12 cellular contexts compared by ENCODE assay signal in genomic region chr1:93625582-93626327, GRCh38. TPM values are rescaled to one million over a fixed set of nuclear protein-coding genes. Genes with fewer than 3 reads are reported as not detected.
A peak's percentile ranks its signal among the peaks of the same experiment; 100 is the strongest.
DNase-seq lines count a peak whose midpoint lies in the region; ATAC-seq, FAIRE-seq and TF ChIP-seq lines count a peak whose summit lies in the region.
"Had no signal": no experiment of that assay in that cellular context is flagged by ENCODE, and none has a peak within 500 bp of the region (broad histone marks: within the 10 kb centered on the region; RNA-seq: fewer than 3 reads in every experiment).

No MANE protein-coding gene starts in this region.

- POLR2A ChIA-PET in A549 (lab: Yijun Ruan, JAX) (no interaction called here), IMR-90 (lab: Charles Lee; ENCODE audit: unreplicated experiment) (no interaction called here)
- POLR2A ChIA-PET in naive thymus-derived CD8-positive, alpha-beta T cell (lab: Charles Lee) = no interaction called here

- no peak for TF ChIP-seq CTCF in A549 (IDR thresholded peaks at IDR 0.05)
- TF ChIP-seq CTCF in IMR-90 (conservative IDR thresholded peaks at IDR 0.05; ENCODE audit: low read depth, low read length) = no peak

- H3K9me3 ChIP-seq in A549 (no peaks in the 10 kb centered on the region), IMR-90 (ENCODE audit: control insufficient read depth, insufficient read depth, low read length) (no peaks in the 10 kb centered on the region), right cardiac atrium (ENCODE audit: control insufficient read depth, low read length) (no peaks in the 10 kb centered on the region)

- no peak overlapping the region for H2AK9ac ChIP-seq in IMR-90 (replicated peaks; ENCODE audit: low read depth, low read length, poor library complexity)

- no peak overlapping the region for H3K9ac ChIP-seq in IMR-90 (ENCODE audit: low read depth, low read length)

- H3K4me3 Mint-ChIP-seq in naive thymus-derived CD8-positive, alpha-beta T cell = no peak overlapping the region

- FAIRE-seq in A549 (lab: Jason Lieb, UNC) = no peak

- H3K4ac ChIP-seq in IMR-90 (ENCODE audit: low read depth, low read length) = peak overlapping the region; percentile 38; the same call in 1 of the 2 replicates

- TF ChIP-seq POLR2A in A549 (IDR thresholded peaks at IDR 0.05; ENCODE audit: low read length) = no peak
- no peak for TF ChIP-seq POLR2A in IMR-90 (IDR thresholded peaks at IDR 0.05; ENCODE audit: low read depth, low read length)

- H2BK5ac ChIP-seq in IMR-90 (ENCODE audit: low read depth, low read length, poor library complexity, severe bottlenecking) = peak overlapping the region; percentile 1

- no peaks in the 10 kb centered on the region for H3K9me3 Mint-ChIP-seq in naive thymus-derived CD8-positive, alpha-beta T cell

- H3K4me2 ChIP-seq in A549 (peak overlapping the region; percentile 18; the same call in 1 of the 3 replicates), IMR-90 (ENCODE audit: low read depth, low read length) (peak overlapping the region; percentile 6; the same call in 1 of the 2 replicates)

- DNase-seq in A549 (ENCODE audit: low read depth in 1 of 2, low spot score in 1 of 2) (no peak), IMR-90 (peak; percentile 93), astrocyte of the hippocampus (ENCODE audit: low read depth, low spot score) (peak; percentile 94), right cardiac atrium (peak in 2 of 3 donors; percentile 44 to 70), posterior cingulate gyrus (no peak), NCI-H2081 treated with DMSO at 0.1 percent for 48 hours (lab: John Stamatoyannopoulos, UW) (no peak)
- DNase-seq in naive thymus-derived CD8-positive, alpha-beta T cell = no peak
- DNase-seq: ACHN; stimulated activated naive CD8-positive, alpha-beta T cell treated with anti-CD3 and anti-CD28 coated beads, Interleukin-15, Interleukin-2, amounts not matched to agents 100 U/mL and 50 U/mL, for 24 hours had no signal

- ATAC-seq in A549 (no peak; a peak in 1 of 6 replicates), IMR-90 (ENCODE audit: low read depth) (peak; percentile 35), right cardiac atrium (peak; percentile 79 to 84), HG02798 (IDR thresholded peaks at IDR 0.05; ENCODE audit: poor library complexity, unreplicated experiment) (no peak)
- no peak for ATAC-seq in naive thymus-derived CD8-positive, alpha-beta T cell
- ATAC-seq: left lobe of liver; stimulated activated naive CD8-positive, alpha-beta T cell treated with anti-CD3 and anti-CD28 coated beads, Interleukin-15, Interleukin-2, amounts not matched to agents 100 U/mL and 50 U/mL, for 24 hours had no signal

- no peaks in the 10 kb centered on the region for H3K36me3 Mint-ChIP-seq in naive thymus-derived CD8-positive, alpha-beta T cell

- no peak overlapping the region for H2BK20ac ChIP-seq in IMR-90 (ENCODE audit: low read depth, low read length)

- no peak overlapping the region for H4K91ac ChIP-seq in IMR-90 (ENCODE audit: insufficient read depth, low read depth, low read length)

- peaks cover 30 to 83% of the 10 kb centered on the region in 2 experiments for H3K79me1 ChIP-seq in IMR-90 (ENCODE audit: low read depth in 1 of 2, low read length in 2 of 2)

- H3K27me3 ChIP-seq in IMR-90 (ENCODE audit: control insufficient read depth, insufficient read depth, low read length) (no peaks in the 10 kb centered on the region), right cardiac atrium (ENCODE audit: control insufficient read depth, insufficient read depth) (no peaks in the 10 kb centered on the region)

- intact Hi-C loops in IMR-90 (cut with micrococcal nuclease) = no loop called here
- intact Hi-C loops in right cardiac atrium (cut with DNase I) = loop anchor here (5.0 to 10.0 kb wide), 5 partner anchors 57 to 219 kb away; partner anchors contain the start of genes FNBP1L (in 2 of the 4) and BCAR3 (in 1 of the 4)
- intact Hi-C loops in posterior cingulate gyrus (cut with DNase I) = loop anchor here (5.0 kb wide), 1 partner anchor 222 kb away; no protein-coding TSS in a partner anchor

- peak overlapping the region; percentile 54; the same call in 1 of the 2 replicates for H3K14ac ChIP-seq in IMR-90 (replicated peaks; ENCODE audit: low read depth, low read length)

- peak overlapping the region in 1 of 2 experiments; percentile 57; a peak in 1 of 4 replicates for H4K8ac ChIP-seq in IMR-90 (ENCODE audit: low read depth in 2 of 2, low read length in 2 of 2)

- H3K4me3 ChIP-seq in A549 (no peak overlapping the region), IMR-90 (ENCODE audit: insufficient read depth, low read depth, low read length) (no peak overlapping the region), right cardiac atrium (ENCODE audit: low read length) (no peak overlapping the region)
- H3K4me3 ChIP-seq: SK-N-MC had no signal

- CTCF ChIA-PET in A549 (lab: Yijun Ruan, JAX) = interaction anchor here (0.8 to 11.5 kb wide), 5 partner anchors 11 to 218 kb away, joined by 3 to 236 read pairs (median 7); partner anchors contain the start of gene BCAR3
- CTCF ChIA-PET in IMR-90 (lab: Yijun Ruan, JAX) = interaction anchor here (1.3 kb wide), 1 partner anchor 188 kb away, joined by 4 read pairs; no protein-coding TSS in a partner anchor

- H3K4me1 ChIP-seq in A549 (peaks cover 99% of the 10 kb centered on the region), IMR-90 (ENCODE audit: control insufficient read depth, insufficient read depth, low read length) (peaks cover 24% of the 10 kb centered on the region), right cardiac atrium (ENCODE audit: control insufficient read depth, insufficient read depth, low read length) (peaks cover 19% of the 10 kb centered on the region)

- WGBS in A549 (ENCODE audit: missing lambda C conversion rate) = 46% methylated on average over 3 of the region's 3 CpGs
- no CpG with 5 or more reads among the region's 3 CpGs for WGBS in IMR-90 (ENCODE audit: extremely low coverage in 2 of 2, insufficient read length in 1 of 2), 2 experiments
- 30% methylated on average over 3 of the region's 3 CpGs for WGBS in right cardiac atrium

- H3K4me1 Mint-ChIP-seq in naive thymus-derived CD8-positive, alpha-beta T cell = no peaks in the 10 kb centered on the region

- no peak overlapping the region for H2AK5ac ChIP-seq in IMR-90 (ENCODE audit: low read depth, low read length)

- H3K27me3 Mint-ChIP-seq in naive thymus-derived CD8-positive, alpha-beta T cell = no peaks in the 10 kb centered on the region

- no peak overlapping the region for H2BK120ac ChIP-seq in IMR-90 (ENCODE audit: low read depth, low read length)

- no peak overlapping the region for H2BK15ac ChIP-seq in IMR-90 (ENCODE audit: low read depth, low read length)

- H3K9me1 ChIP-seq in IMR-90 (ENCODE audit: insufficient read depth, low read length) = peaks cover 39% of the 10 kb centered on the region

- H4K20me1 ChIP-seq in IMR-90 (ENCODE audit: insufficient read depth, low read length) = peaks cover 77% of the 10 kb centered on the region

- H3K27ac ChIP-seq in A549 (peak overlapping the region; percentile 56 to 67; a peak in 5 of 6 replicates), IMR-90 (ENCODE audit: insufficient read depth, low read length) (no peak overlapping the region), right cardiac atrium (ENCODE audit: low read length) (peak overlapping the region; percentile 30)
- H3K27ac ChIP-seq: SK-N-MC had no signal

- no peak overlapping the region for H2AFZ ChIP-seq in IMR-90 (replicated peaks; ENCODE audit: low read length, poor library complexity)

- no peak overlapping the region for H4K5ac ChIP-seq in IMR-90 (ENCODE audit: low read depth, low read length)

- peaks cover 2% of the 10 kb centered on the region; the same call in 1 of the 2 replicates for H3K36me3 ChIP-seq in IMR-90 (ENCODE audit: control insufficient read depth, insufficient read depth, low read length)

- dilution Hi-C loops in IMR-90 (cut with HindIII; ENCODE audit: low sequenced_read_pairs, unreplicated experiment) = no loop called here

- TF ChIP-seq EP300 in A549 (IDR thresholded peaks at IDR 0.05) = no peak

- no peak overlapping the region for H3K27ac Mint-ChIP-seq in naive thymus-derived CD8-positive, alpha-beta T cell

- no peak overlapping the region for H3K56ac ChIP-seq in IMR-90 (ENCODE audit: extremely low read depth, insufficient read depth, low read length)

- no peak for TF ChIP-seq RAD21 in A549 (conservative IDR thresholded peaks at IDR 0.05 in 1 of 2, IDR thresholded peaks at IDR 0.05 in 1 of 2)
- no peak for TF ChIP-seq RAD21 in IMR-90 (IDR thresholded peaks at IDR 0.05; ENCODE audit: low read length)

- no peak overlapping the region for H3K18ac ChIP-seq in IMR-90 (ENCODE audit: low read depth, low read length)

- no TSS peak for BruUV-seq in IMR-90 (replicated peaks; lab: Mats Ljungman, UMichigan)

- in situ Hi-C loops in IMR-90 (cut with MboI; ENCODE audit: low sequenced_read_pairs) = loop anchor here (10.0 kb wide), 1 partner anchor 181 kb away; the partner anchor contains the start of gene FNBP1L

- H3K23ac ChIP-seq in IMR-90 (ENCODE audit: low read depth, low read length) = peak overlapping the region; percentile 45; the same call in 1 of the 2 replicates

TF ChIP-seq in A549, 52 proteins besides CTCF, POLR2A, EP300 and RAD21:
- no peak for TF ChIP-seq HOXB5 (CRISPR knock-in tag; IDR thresholded peaks at IDR 0.05)
- peak; percentile 22; the same call in 1 of the 2 replicates for TF ChIP-seq MAX (IDR thresholded peaks at IDR 0.05)

TF ChIP-seq in IMR-90, 13 proteins besides CTCF, POLR2A, EP300 and RAD21 (continues in another document):
- TF ChIP-seq CEBPB (IDR thresholded peaks at IDR 0.05; ENCODE audit: low read depth, low read length) (no peak), MAZ (IDR thresholded peaks at IDR 0.05; ENCODE audit: borderline replicate concordance, low read depth, low read length) (no peak), RCOR1 (IDR thresholded peaks at IDR 0.05; ENCODE audit: insufficient replicate concordance, low read length) (peak; percentile 75), SMC3 (IDR thresholded peaks at IDR 0.05; ENCODE audit: low read depth, low read length) (0 out of 2 replicates have a peak, but pooled peaks have one; percentile 3), CHD1 (IDR thresholded peaks at IDR 0.05; ENCODE audit: low read depth, low read length) (no peak), MXI1 (IDR thresholded peaks at IDR 0.05; ENCODE audit: borderline replicate concordance, low read depth, low read length) (0 out of 2 replicates have a peak, but pooled peaks have one; percentile 26)

RNA-seq across cellular contexts. Expression of gene BCAR3, which starts 55.9 kb away (rescaled TPM):
- polyA plus RNA-seq in A549 (2011; rRNA removed) (31.6 and 32.1 TPM in 2 replicates), A549 (2017; fragmentation: RNase III; extraction: RNeasy Plus Mini Kit Qiagen cat#74134 plus additional on column Dnase treatment) (29.8 to 35.8 TPM (median 33.4 TPM) in 3 replicates), IMR-90 (2012; rRNA removed) (41.4 and 47.9 TPM in 2 replicates), right cardiac atrium (10.1 TPM)
- 28.6 and 37.0 TPM in 2 replicates for polyA plus RNA-seq in A549 (2012; cell fraction: cytosol; rRNA removed)
- 40.5 and 50.4 TPM in 2 replicates for polyA plus RNA-seq in A549 (2012; cell fraction: nucleus; rRNA removed)
- 27.5 and 30.0 TPM in 2 replicates for polyA minus RNA-seq in A549 (2011; rRNA and poly(A)+ RNA removed)
- total RNA-seq in IMR-90 (2012; rRNA removed) (46.4 TPM in 2 replicates), right cardiac atrium (10 to 100 TPM; 12.5 to 17.4 (median 15.0) TPM)
- polyA plus RNA-seq in IMR-90 (2012; cell fraction: cytosol; rRNA removed) = 28.9 and 33.4 TPM in 2 replicates
- polyA plus RNA-seq in IMR-90 (2012; cell fraction: nucleus; rRNA removed; ENCODE audit: low replicate concordance) = 41.5 and 54.4 TPM in 2 replicates
- total RNA-seq in naive thymus-derived CD8-positive, alpha-beta T cell = 1 to 10 TPM in 1 of 2 experiments, under 1 TPM in 1; 0.86 to 1.3 TPM
- polyA plus RNA-seq in naive thymus-derived CD8-positive, alpha-beta T cell = under 1 TPM; 0.28 to 0.66 (median 0.34) TPM

Comparison
In these comparisons a context has a peak if more than half of its experiments do, and no peak if none do; other contexts are left out.
1. ATAC-seq: peak in IMR-90 (single experiment) and right cardiac atrium (2 of 2); none in A549 (0 of 2), naive thymus-derived CD8-positive, alpha-beta T cell (0 of 2) and HG02798 (single experiment).
2. DNase-seq: peak in IMR-90 (single experiment), astrocyte of the hippocampus (single experiment) and right cardiac atrium (2 of 3); none in A549 (0 of 2), posterior cingulate gyrus (0 of 10), NCI-H2081 treated with DMSO at 0.1 percent for 48 hours (single experiment) and naive thymus-derived CD8-positive, alpha-beta T cell (0 of 10).